14 cellular contexts compared by ENCODE assay signal in the genomic region with DNA sequence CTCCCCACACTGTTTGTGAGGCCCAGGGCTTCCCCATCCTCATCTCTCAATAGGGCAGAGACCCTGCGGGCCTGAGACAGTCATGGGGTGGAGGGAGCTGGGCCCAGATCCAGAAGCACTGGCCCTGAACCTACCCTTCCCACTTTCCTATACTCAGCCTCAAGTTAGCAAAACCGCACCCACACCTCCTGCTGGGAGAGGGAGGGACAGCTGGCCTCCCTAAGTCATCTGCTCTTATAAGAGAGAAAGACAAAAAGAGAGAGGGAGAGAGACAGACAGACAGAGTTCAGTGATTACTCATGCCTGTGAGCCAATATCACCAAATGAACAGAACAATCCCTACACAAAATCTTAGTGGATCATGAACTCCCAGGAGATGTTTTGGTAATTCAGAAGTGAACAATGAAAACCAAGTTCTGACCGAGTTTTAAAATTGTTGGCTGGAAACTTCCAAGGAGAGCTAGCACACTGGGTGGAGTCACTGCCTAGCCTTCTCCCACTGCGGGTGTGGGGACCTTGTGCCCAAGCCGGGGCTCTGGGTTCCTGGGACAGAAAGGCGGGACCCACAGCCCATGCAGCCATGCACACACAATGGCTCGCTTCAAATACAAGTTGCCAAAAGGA.
DNase-seq lines count a peak whose midpoint lies in the region; ATAC-seq and TF ChIP-seq lines count a peak whose summit lies in the region.
"Had no signal": no experiment of that assay in that cellular context is flagged by ENCODE, and none has a peak within 500 bp of the region (broad histone marks: within the 10 kb centered on the region; RNA-seq: fewer than 3 reads in every experiment).

No MANE protein-coding gene starts in this region.

- DNase-seq in brain microvascular endothelial cell (peak; percentile 78), left ventricle myocardium superior (peak; percentile 63), upper lobe of left lung (no peak)
- DNase-seq in activated T-cell treated with anti-CD3 and anti-CD28 coated beads, Interleukin-2, amount 50 U/mL, for 1 hour = no peak
- no peak for DNase-seq in activated naive CD4-positive, alpha-beta T cell treated with anti-CD3 and anti-CD28 coated beads for 36 hours
- DNase-seq: GF-D8; head of caudate nucleus; NCI-H187; SHP77; stimulated activated CD4-positive, alpha-beta T cell treated with anti-CD3 and anti-CD28 coated beads, Interleukin-2, amount 100 ng/mL, for 48 hours had no signal

- no peaks in the 10 kb centered on the region for H3K4me1 Mint-ChIP-seq in activated naive CD4-positive, alpha-beta T cell treated with anti-CD3 and anti-CD28 coated beads for 36 hours (ENCODE audit: low read depth)

- no peaks in the 10 kb centered on the region for H3K36me3 Mint-ChIP-seq in activated naive CD4-positive, alpha-beta T cell treated with anti-CD3 and anti-CD28 coated beads for 36 hours (ENCODE audit: low read depth)

- no peaks in the 10 kb centered on the region for H3K9me3 Mint-ChIP-seq in activated naive CD4-positive, alpha-beta T cell treated with anti-CD3 and anti-CD28 coated beads for 36 hours

- H3K27me3 Mint-ChIP-seq in activated naive CD4-positive, alpha-beta T cell treated with anti-CD3 and anti-CD28 coated beads for 36 hours (ENCODE audit: low read depth) = peaks cover 8% of the 10 kb centered on the region

- H3K27me3 ChIP-seq in HUES48 (ENCODE audit: control insufficient read depth, insufficient read depth, low read length) = no peaks in the 10 kb centered on the region
- H3K27me3 ChIP-seq in brain microvascular endothelial cell (replicated peaks) = no peaks in the 10 kb centered on the region
- H3K27me3 ChIP-seq in upper lobe of left lung = no peaks in the 10 kb centered on the region
- H3K27me3 ChIP-seq: ascending aorta, suprapubic skin had no signal

- peaks cover 28% of the 10 kb centered on the region for H3K4me1 ChIP-seq in HUES48 (ENCODE audit: control insufficient read depth, insufficient read depth, low read length)
- H3K4me1 ChIP-seq in upper lobe of left lung = no peaks in the 10 kb centered on the region
- H3K4me1 ChIP-seq: ascending aorta had no signal

- in situ Hi-C loops in brain microvascular endothelial cell (cut with HindIII; ENCODE audit: low pct_ligation_motif_present, low sequenced_read_pairs) = no loop called here

- TF ChIP-seq POLR2A in upper lobe of left lung (IDR thresholded peaks at IDR 0.05) = no peak

- CTCF ChIA-PET in activated naive CD4-positive, alpha-beta T cell treated with anti-CD3 and anti-CD28 coated beads for 36 hours (lab: Charles Lee) = no interaction called here

- WGBS in upper lobe of left lung, 2 donors = 79 to 91% methylated on average over 7 of the region's 7 CpGs

- no peak overlapping the region for H3K9ac ChIP-seq in HUES48 (ENCODE audit: low read depth, low read length)

- ATAC-seq in left ventricle myocardium superior = peak; percentile 88
- peak; percentile 27 to 88 for ATAC-seq in upper lobe of left lung (ENCODE audit: low FRiP score in 2 of 2)
- no peak for ATAC-seq in GM18498 (IDR thresholded peaks at IDR 0.05; ENCODE audit: unreplicated experiment)

- peak; percentile 45 for TF ChIP-seq CTCF in brain microvascular endothelial cell (IDR thresholded peaks at IDR 0.05; ENCODE audit: low read depth, low read length, missing control alignments)
- no peak for TF ChIP-seq CTCF in upper lobe of left lung (IDR thresholded peaks at IDR 0.05)

- H3K4me3 ChIP-seq in HUES48 (ENCODE audit: low read depth, low read length) (no peak overlapping the region), brain microvascular endothelial cell (ENCODE audit: low read depth, low read length) (no peak overlapping the region), upper lobe of left lung (no peak overlapping the region)
- H3K4me3 ChIP-seq: ascending aorta, suprapubic skin had no signal

- H3K9me3 ChIP-seq in HUES48 (ENCODE audit: control insufficient read depth, insufficient read depth, low read length) (no peaks in the 10 kb centered on the region), upper lobe of left lung (no peaks in the 10 kb centered on the region)
- H3K9me3 ChIP-seq: ascending aorta, suprapubic skin had no signal

- TF ChIP-seq EP300 in upper lobe of left lung (IDR thresholded peaks at IDR 0.05) = no peak

- H3K36me3 ChIP-seq in HUES48 (ENCODE audit: control insufficient read depth, insufficient read depth, low read length) = peaks cover 5% of the 10 kb centered on the region; the same call in 1 of the 2 replicates
- no peaks in the 10 kb centered on the region for H3K36me3 ChIP-seq in brain microvascular endothelial cell (replicated peaks)
- H3K36me3 ChIP-seq in upper lobe of left lung = no peaks in the 10 kb centered on the region
- H3K36me3 ChIP-seq: ascending aorta, suprapubic skin had no signal

- no peak overlapping the region for H3K27ac Mint-ChIP-seq in activated naive CD4-positive, alpha-beta T cell treated with anti-CD3 and anti-CD28 coated beads for 36 hours

- H3K4me3 Mint-ChIP-seq in activated naive CD4-positive, alpha-beta T cell treated with anti-CD3 and anti-CD28 coated beads for 36 hours = no peak overlapping the region

- intact Hi-C loops in left ventricle myocardium superior (cut with micrococcal nuclease) = no loop called here
- intact Hi-C loops in activated naive CD4-positive, alpha-beta T cell treated with anti-CD3 and anti-CD28 coated beads for 36 hours (cut with micrococcal nuclease) = no loop called here

- H3K27ac ChIP-seq in HUES48 (ENCODE audit: low read depth, low read length) (peak overlapping the region; percentile 61), brain microvascular endothelial cell (no peak overlapping the region), upper lobe of left lung (no peak overlapping the region)
- H3K27ac ChIP-seq: ascending aorta, suprapubic skin had no signal

Comparison
In these comparisons a context has a peak if more than half of its experiments do, and no peak if none do; other contexts are left out.
1. DNase-seq: peak in brain microvascular endothelial cell (single experiment) and left ventricle myocardium superior (single experiment); none in upper lobe of left lung (0 of 2), activated T-cell treated with anti-CD3 and anti-CD28 coated beads, Interleukin-2, amount 50 U/mL, for 1 hour (single experiment) and activated naive CD4-positive, alpha-beta T cell treated with anti-CD3 and anti-CD28 coated beads for 36 hours (single experiment).